ENCODE assay signal across 6 cellular contexts in genomic region chr10:43771675-43772074, GRCh38.
"Had no signal": no experiment of that assay in that cellular context is flagged by ENCODE, and none has a peak within 500 bp of the region (broad histone marks: within the 10 kb centered on the region; RNA-seq: fewer than 3 reads in every experiment).

No MANE protein-coding gene starts in this region.

- H3K27ac ChIP-seq: HL-60 had no signal

- H3K4me3 ChIP-seq: K562 had no signal

- DNase-seq: IMR-90, KBM-7 had no signal

- ATAC-seq: HepG2, K562 had no signal

- FAIRE-seq: HepG2, HTR-8/SVneo, K562 had no signal
